ENCODE assay signal across 23 cellular contexts in genomic region chr7:148898845-148899474, GRCh38. TPM values are rescaled to one million over a fixed set of nuclear protein-coding genes. Genes with fewer than 3 reads are reported as not detected.
DNase-seq lines count a peak whose midpoint lies in the region; ATAC-seq, FAIRE-seq and TF ChIP-seq lines count a peak whose summit lies in the region.
"Had no signal": no experiment of that assay in that cellular context is flagged by ENCODE, and none has a peak within 500 bp of the region (broad histone marks: within the 10 kb centered on the region; RNA-seq: fewer than 3 reads in every experiment).

No MANE protein-coding gene starts in this region.

- H3K4me1 ChIP-seq in Panc1 (ENCODE audit: control insufficient read depth, insufficient read depth, low read length), result no peaks in the 10 kb centered on the region
- no peaks in the 10 kb centered on the region for H3K4me1 ChIP-seq in iPS-18a (ENCODE audit: control insufficient read depth, low read depth, low read length)
- H3K4me1 ChIP-seq: left lung, parathyroid adenoma had no signal

- H3K36me3 Mint-ChIP-seq in stimulated activated naive CD8-positive, alpha-beta T cell treated with anti-CD3 and anti-CD28 coated beads, Interleukin-15, Interleukin-2, amounts not matched to agents 100 ng/mL and 50 ng/mL, for 24 hours (ENCODE audit: low read depth), result no peaks in the 10 kb centered on the region
- H3K36me3 Mint-ChIP-seq: CD4-positive, CD25-positive, alpha-beta regulatory T cell; naive thymus-derived CD8-positive, alpha-beta T cell had no signal

- POLR2A ChIA-PET in Panc1 (lab: Charles Lee), result no interaction called here

- H3K4me1 Mint-ChIP-seq in stimulated activated naive CD8-positive, alpha-beta T cell treated with anti-CD3 and anti-CD28 coated beads, Interleukin-15, Interleukin-2, amounts not matched to agents 100 ng/mL and 50 ng/mL, for 24 hours (ENCODE audit: low read depth), result peaks cover 24% of the 10 kb centered on the region
- peaks cover 23% of the 10 kb centered on the region for H3K4me1 Mint-ChIP-seq in stimulated activated naive CD8-positive, alpha-beta T cell treated with anti-CD3 and anti-CD28 coated beads, Interleukin-15, amount 100 ng/mL, for 72 hours

- H3K9me3 ChIP-seq in Panc1 (ENCODE audit: control insufficient read depth, insufficient read depth, low read depth, low read length), result no peaks in the 10 kb centered on the region
- no peaks in the 10 kb centered on the region for H3K9me3 ChIP-seq in iPS-18a (ENCODE audit: control insufficient read depth, low read depth, low read length)
- H3K9me3 ChIP-seq: left lung, thoracic aorta had no signal

- no peaks in the 10 kb centered on the region for H3K9me3 Mint-ChIP-seq in stimulated activated naive CD8-positive, alpha-beta T cell treated with anti-CD3 and anti-CD28 coated beads, Interleukin-15, Interleukin-2, amounts not matched to agents 100 ng/mL and 50 ng/mL, for 24 hours
- H3K9me3 Mint-ChIP-seq in stimulated activated naive CD8-positive, alpha-beta T cell treated with anti-CD3 and anti-CD28 coated beads, Interleukin-15, amount 100 ng/mL, for 72 hours, result no peaks in the 10 kb centered on the region
- H3K9me3 Mint-ChIP-seq: CD4-positive, CD25-positive, alpha-beta regulatory T cell; naive thymus-derived CD8-positive, alpha-beta T cell had no signal

- intact Hi-C loops in Panc1 (cut with micrococcal nuclease; ENCODE audit: unreplicated experiment), result no loop called here

- H3K4me3 Mint-ChIP-seq in stimulated activated naive CD8-positive, alpha-beta T cell treated with anti-CD3 and anti-CD28 coated beads, Interleukin-15, Interleukin-2, amounts not matched to agents 100 ng/mL and 50 ng/mL, for 24 hours, result no peak overlapping the region
- no peak overlapping the region for H3K4me3 Mint-ChIP-seq in stimulated activated naive CD8-positive, alpha-beta T cell treated with anti-CD3 and anti-CD28 coated beads, Interleukin-15, amount 100 ng/mL, for 72 hours
- H3K4me3 Mint-ChIP-seq: CD4-positive, CD25-positive, alpha-beta regulatory T cell; naive thymus-derived CD8-positive, alpha-beta T cell had no signal

- no peak overlapping the region for H3K4me3 ChIP-seq in Panc1 (ENCODE audit: low read depth in 2 of 2, low read length in 2 of 2)
- H3K4me3 ChIP-seq in iPS-18a (ENCODE audit: low read length), result peak overlapping the region; percentile 7
- H3K4me3 ChIP-seq: dorsolateral prefrontal cortex, left lung, thoracic aorta had no signal

- no peak for FAIRE-seq in GM19239 (lab: Jason Lieb, UNC)
- FAIRE-seq: HTR-8/SVneo had no signal

- H3K27me3 ChIP-seq in Panc1 (ENCODE audit: control insufficient read depth, insufficient read depth, low read length), result no peaks in the 10 kb centered on the region
- no peaks in the 10 kb centered on the region for H3K27me3 ChIP-seq in iPS-18a (ENCODE audit: control insufficient read depth, insufficient read depth, low read length)

- in situ Hi-C loops in Panc1 (cut with HindIII; ENCODE audit: low pct_unique_long_range_greater_than_20kb, low sequenced_read_pairs), result no loop called here

- BruUV-seq in Panc1 (replicated peaks; lab: Mats Ljungman, UMichigan), result no TSS peak

- no peak for ATAC-seq in stimulated activated naive CD8-positive, alpha-beta T cell treated with anti-CD3 and anti-CD28 coated beads, Interleukin-15, amount 100 ng/mL, for 72 hours
- no peak for ATAC-seq in Panc1
- ATAC-seq: left lung; naive thymus-derived CD8-positive, alpha-beta T cell; right cardiac atrium had no signal

- DNase-seq in stimulated activated naive CD8-positive, alpha-beta T cell treated with anti-CD3 and anti-CD28 coated beads, Interleukin-15, amount 100 ng/mL, for 72 hours, result no peak
- no peak for DNase-seq in Panc1 (ENCODE audit: low read depth, low spot score)
- no peak for DNase-seq in DMS153 treated with DMSO at 0.1 percent for 48 hours (lab: John Stamatoyannopoulos, UW; ENCODE audit: unreplicated experiment)
- no peak for DNase-seq in NK-92 (lab: John Stamatoyannopoulos, UW; ENCODE audit: unreplicated experiment)
- no peak for DNase-seq in GM19239 (ENCODE audit: insufficient read length, low spot score)
- DNase-seq: activated CD4-positive, alpha-beta T cell treated with anti-CD3 and anti-CD28 coated beads for 48 hours; CD4-positive, CD25-positive, alpha-beta regulatory T cell; cerebellar nuclear complex; dorsolateral prefrontal cortex; head of caudate nucleus; Karpas-422; left lung; MV-4-11; naive thymus-derived CD8-positive, alpha-beta T cell; NCI-H146; right cardiac atrium; stimulated activated CD4-positive, alpha-beta T cell treated with anti-CD3 and anti-CD28 coated beads, Interleukin-4, amount 100 ng/mL, for 4 hours; stimulated activated naive CD4-positive, alpha-beta T cell had no signal

- H3K36me3 ChIP-seq in Panc1 (ENCODE audit: control insufficient read depth, insufficient read depth, low read length) (no peaks in the 10 kb centered on the region), iPS-18a (ENCODE audit: control insufficient read depth, low read depth, low read length) (no peaks in the 10 kb centered on the region)
- H3K36me3 ChIP-seq: left lung, thoracic aorta had no signal

- H3K27me3 Mint-ChIP-seq in stimulated activated naive CD8-positive, alpha-beta T cell treated with anti-CD3 and anti-CD28 coated beads, Interleukin-15, Interleukin-2, amounts not matched to agents 100 ng/mL and 50 ng/mL, for 24 hours, result peaks cover 5% of the 10 kb centered on the region
- no peaks in the 10 kb centered on the region for H3K27me3 Mint-ChIP-seq in stimulated activated naive CD8-positive, alpha-beta T cell treated with anti-CD3 and anti-CD28 coated beads, Interleukin-15, amount 100 ng/mL, for 72 hours
- H3K27me3 Mint-ChIP-seq: CD4-positive, CD25-positive, alpha-beta regulatory T cell had no signal

- no peak for TF ChIP-seq CTCF in Panc1 (IDR thresholded peaks at IDR 0.05)

- CTCF ChIA-PET in Panc1 (lab: Charles Lee), result no interaction called here

- peak overlapping the region; percentile 24; the same call in 1 of the 2 replicates for H3K27ac ChIP-seq in Panc1 (ENCODE audit: low read length)
- no peak overlapping the region for H3K27ac ChIP-seq in iPS-18a (ENCODE audit: low read length)
- H3K27ac ChIP-seq: dorsolateral prefrontal cortex, left lung, parathyroid adenoma, thoracic aorta had no signal

- H3K9ac ChIP-seq in iPS-18a (ENCODE audit: low read length), result no peak overlapping the region
- H3K9ac ChIP-seq: parathyroid adenoma had no signal

- H3K27ac Mint-ChIP-seq in stimulated activated naive CD8-positive, alpha-beta T cell treated with anti-CD3 and anti-CD28 coated beads, Interleukin-15, Interleukin-2, amounts not matched to agents 100 ng/mL and 50 ng/mL, for 24 hours, result peak overlapping the region; percentile 52
- no peak overlapping the region for H3K27ac Mint-ChIP-seq in stimulated activated naive CD8-positive, alpha-beta T cell treated with anti-CD3 and anti-CD28 coated beads, Interleukin-15, amount 100 ng/mL, for 72 hours
- H3K27ac Mint-ChIP-seq: CD4-positive, CD25-positive, alpha-beta regulatory T cell; naive thymus-derived CD8-positive, alpha-beta T cell had no signal

RNA-seq across cellular contexts. Expression of gene EZH2, which starts 14.9 kb away (rescaled TPM):
- total RNA-seq in Panc1 (2021; ENCODE audit: unreplicated experiment), result 38.3 TPM
- polyA plus RNA-seq in Panc1 (2012; ENCODE audit: insufficient read length), result 14.6 TPM
